In genomic region chr2:159227467-159227866, GRCh38 we compare ENCODE assay signal across 17 cellular contexts. TPM values are rescaled to one million over a fixed set of nuclear protein-coding genes. Genes with fewer than 3 reads are reported as not detected.
DNase-seq lines count a peak whose midpoint lies in the region; ATAC-seq and TF ChIP-seq lines count a peak whose summit lies in the region.
"Had no signal": no experiment of that assay in that cellular context is flagged by ENCODE, and none has a peak within 500 bp of the region (broad histone marks: within the 10 kb centered on the region; RNA-seq: fewer than 3 reads in every experiment).

No MANE protein-coding gene starts in this region.

- H3K4me1 ChIP-seq in DND-41 (ENCODE audit: insufficient read depth, low read length) (peaks cover 37% of the 10 kb centered on the region), Karpas-422 (ENCODE audit: low read length) (no peaks in the 10 kb centered on the region)

- no peak overlapping the region for H3K4me3 ChIP-seq in DND-41 (ENCODE audit: low read depth in 1 of 2, low read length in 2 of 2)
- H3K4me3 ChIP-seq in Karpas-422 (ENCODE audit: low read length), result no peak overlapping the region
- H3K4me3 ChIP-seq: MG63 had no signal

- ATAC-seq in DND-41 (ENCODE audit: insufficient read depth, low read depth), result peak; percentile 72

- H3K9ac ChIP-seq in DND-41 (ENCODE audit: low read depth, low read length) (0 out of 2 replicates have a peak overlapping the region, but pooled peaks have one; percentile 6), Karpas-422 (ENCODE audit: low read length) (no peak overlapping the region)

- H3K36me3 Mint-ChIP-seq in brain (peaks cover 43% of the 10 kb centered on the region), nephron progenitor cell (ENCODE audit: low read depth) (peaks cover 76% of the 10 kb centered on the region)

- H3K27me3 Mint-ChIP-seq in brain (no peaks in the 10 kb centered on the region), nephron progenitor cell (ENCODE audit: low read depth, poor library complexity) (peaks cover 3% of the 10 kb centered on the region)

- TF ChIP-seq CTCF in DND-41 (IDR thresholded peaks at IDR 0.05; ENCODE audit: borderline replicate concordance, extremely low read depth, low read length, poor library complexity, severe bottlenecking), result no peak
- no peak for TF ChIP-seq CTCF in brain (conservative IDR thresholded peaks at IDR 0.05)
- no peak for TF ChIP-seq CTCF in nephron progenitor cell (IDR thresholded peaks at IDR 0.05)

- H3K27ac ChIP-seq in DND-41 (ENCODE audit: low read length) (peak overlapping the region; percentile 69), Karpas-422 (ENCODE audit: low read length) (no peak overlapping the region)
- H3K27ac ChIP-seq: VCaP had no signal

- no peaks in the 10 kb centered on the region for H3K79me2 ChIP-seq in DND-41 (ENCODE audit: insufficient read depth, low read length)
- no peaks in the 10 kb centered on the region for H3K79me2 ChIP-seq in Karpas-422 (ENCODE audit: low read length)

- H2AFZ ChIP-seq in DND-41 (ENCODE audit: low read depth, low read length) (no peak overlapping the region), Karpas-422 (ENCODE audit: low read length) (no peak overlapping the region)

- H3K9me3 Mint-ChIP-seq in brain (no peaks in the 10 kb centered on the region), nephron progenitor cell (no peaks in the 10 kb centered on the region)
- H3K9me3 Mint-ChIP-seq: neural crest cell had no signal

- DNase-seq in NCI-H82 (lab: John Stamatoyannopoulos, UW), result peak; percentile 26
- DNase-seq in NCI-H82 treated with DMSO at 0.1 percent for 48 hours (lab: John Stamatoyannopoulos, UW; ENCODE audit: unreplicated experiment), result no peak
- DNase-seq in DND-41, result peak; percentile 29
- no peak for DNase-seq in nephron progenitor cell
- DNase-seq in DMS53 treated with DMSO at 0.1 percent for 48 hours (lab: John Stamatoyannopoulos, UW; ENCODE audit: unreplicated experiment), result no peak
- no peak for DNase-seq in Karpas-422
- no peak for DNase-seq in NCI-H1930 (lab: John Stamatoyannopoulos, UW)
- DNase-seq: activated naive CD4-positive, alpha-beta T cell treated with anti-CD3 and anti-CD28 coated beads, Interleukin-2, amount 50 U/mL, for 16 hours; activated T-cell treated with anti-CD3 and anti-CD28 coated beads, Interleukin-2, amount 50 U/mL, for 1 hour; aorta; effector memory CD4-positive, alpha-beta T cell; GDM1; MG63; stimulated activated CD4-positive, alpha-beta T cell treated with anti-CD3 and anti-CD28 coated beads, Interleukin-4, amount 100 ng/mL, for 4 hours had no signal

- H3K4me1 Mint-ChIP-seq in brain, result peaks cover 56% of the 10 kb centered on the region
- H3K4me1 Mint-ChIP-seq in nephron progenitor cell, result peaks cover 14% of the 10 kb centered on the region

- H3K4me3 Mint-ChIP-seq in brain, result no peak overlapping the region
- no peak overlapping the region for H3K4me3 Mint-ChIP-seq in nephron progenitor cell
- H3K4me3 Mint-ChIP-seq: neural crest cell had no signal

- no peaks in the 10 kb centered on the region for H3K9me3 ChIP-seq in DND-41 (ENCODE audit: insufficient read depth, low read length, severe bottlenecking)
- H3K9me3 ChIP-seq in Karpas-422 (ENCODE audit: low read length), result no peaks in the 10 kb centered on the region
- H3K9me3 ChIP-seq: MG63 had no signal

- H3K27me3 ChIP-seq in DND-41 (ENCODE audit: insufficient read depth, low read length, poor library complexity) (no peaks in the 10 kb centered on the region), Karpas-422 (ENCODE audit: low read length) (no peaks in the 10 kb centered on the region)
- H3K27me3 ChIP-seq: MG63 had no signal

- no peak overlapping the region for H3K4me2 ChIP-seq in DND-41 (ENCODE audit: insufficient read depth, low read length)
- no peak overlapping the region for H3K4me2 ChIP-seq in Karpas-422 (ENCODE audit: low read depth, low read length, poor library complexity, severe bottlenecking)

- no peaks in the 10 kb centered on the region for H4K20me1 ChIP-seq in DND-41 (ENCODE audit: insufficient read depth, low read length)
- no peaks in the 10 kb centered on the region for H4K20me1 ChIP-seq in Karpas-422 (ENCODE audit: insufficient read depth, low read depth, low read length)

- H3K36me3 ChIP-seq in DND-41 (ENCODE audit: insufficient read depth, low read length), result peaks cover 47% of the 10 kb centered on the region
- no peaks in the 10 kb centered on the region for H3K36me3 ChIP-seq in Karpas-422 (ENCODE audit: insufficient read depth, low read length)

- H3K27ac Mint-ChIP-seq in brain (peak overlapping the region; percentile 11 to 92 (median 82)), nephron progenitor cell (peak overlapping the region; percentile 94)

- no peaks in the 10 kb centered on the region for H3K9me2 ChIP-seq in Karpas-422 (replicated peaks; ENCODE audit: insufficient read depth, low read length)

RNA-seq across cellular contexts. Expression of gene WDSUB1, which starts 59.0 kb away (rescaled TPM):
- polyA plus RNA-seq in brain (ENCODE audit: insufficient read depth, low read depth, low replicate concordance), result 12.9 TPM
- total RNA-seq in Karpas-422 (2014; rRNA removed; shearing (Covaris generic); ENCODE audit: low replicate concordance), result 0.29 TPM in 1 of 2 replicates, not detected in the other

Comparison
In these comparisons a context has a peak if more than half of its experiments do, and no peak if none do; other contexts are left out.
1. DNase-seq: peak in NCI-H82 (single experiment) and DND-41 (single experiment); none in NCI-H82 treated with DMSO at 0.1 percent for 48 hours (single experiment), nephron progenitor cell (single experiment), DMS53 treated with DMSO at 0.1 percent for 48 hours (single experiment), Karpas-422 (single experiment) and NCI-H1930 (0 of 2).